4 cellular contexts compared by ENCODE assay signal in the genomic region with DNA sequence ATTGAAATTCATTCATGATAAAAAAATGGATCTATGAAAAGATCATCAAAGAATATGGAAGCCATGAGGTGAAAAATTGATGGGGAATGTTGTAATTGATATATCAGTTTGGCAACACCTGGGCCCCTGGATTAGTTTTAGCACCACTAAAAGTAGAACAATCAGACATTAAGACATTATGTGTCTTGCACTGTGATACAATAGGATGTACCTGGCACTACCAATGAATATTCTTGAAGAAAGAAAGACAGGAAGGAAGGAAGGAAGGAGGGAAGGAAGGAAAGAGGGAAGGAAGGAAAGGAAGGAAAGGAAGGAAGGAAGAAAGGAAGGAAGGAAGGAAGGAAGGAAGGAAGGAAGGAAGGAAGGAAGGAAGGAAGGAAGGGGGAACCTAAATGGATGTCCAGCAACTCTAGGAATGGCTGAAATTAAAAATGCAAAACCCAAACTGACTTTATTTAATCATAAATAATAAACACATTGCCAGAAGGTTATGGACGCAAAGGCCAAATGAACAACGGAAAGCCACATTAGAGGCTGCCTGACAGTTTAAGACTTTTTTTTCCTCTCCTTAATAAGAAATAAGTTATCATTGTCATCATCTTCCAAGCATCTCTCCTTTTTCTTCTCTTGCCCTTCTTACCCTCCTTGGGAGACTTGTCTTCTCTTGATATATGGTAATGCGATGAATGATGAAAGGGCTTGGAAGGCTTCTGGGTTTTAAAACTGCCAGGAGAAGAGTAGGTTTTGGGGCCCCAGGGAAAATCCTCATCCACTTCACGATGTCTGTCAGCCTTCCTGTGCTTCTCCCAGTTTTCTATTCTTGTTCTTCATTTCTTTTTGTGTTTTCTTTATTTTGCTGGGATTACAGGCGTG.
DNase-seq lines count a peak whose midpoint lies in the region; FAIRE-seq and TF ChIP-seq lines count a peak whose summit lies in the region.
"Not testable (repeated sequence)": the region's sequence is repeated elsewhere in the genome, so short reads cannot be mapped to it uniquely, and the experiment has no call there.

No MANE protein-coding gene starts in this region.

- H3K27me3 ChIP-seq in H1 (replicated peaks in 1 of 4; ENCODE audit: control insufficient read depth in 3 of 4, extremely low read depth in 1 of 4, insufficient read depth in 3 of 4, low read length in 3 of 4), result not testable (repeated sequence)

- not testable (repeated sequence) for H3K27ac ChIP-seq in HEK293 (ENCODE audit: extremely low read depth, low read depth, low read length); H1 (ENCODE audit: low read depth, low read length)
- H3K27ac ChIP-seq in SK-N-MC, result peak overlapping the region; percentile 99

- POLR2A ChIA-PET in HEK293 (lab: Yijun Ruan, JAX); H1 (lab: Charles Lee; ENCODE audit: partially characterized antibody): not testable (repeated sequence)

- H4K91ac ChIP-seq in H1 (replicated peaks; ENCODE audit: insufficient read length, low read length), result not testable (repeated sequence)

- not testable (repeated sequence) for H2BK15ac ChIP-seq in H1 (ENCODE audit: low read length)

- TF ChIP-seq EP300 in H1 (IDR thresholded peaks at IDR 0.05; ENCODE audit: borderline replicate concordance in 1 of 2, low read depth in 2 of 2, low read length in 2 of 2), result not testable (repeated sequence)

- not testable (repeated sequence) for TF ChIP-seq POLR2A in H1 (IDR thresholded peaks at IDR 0.05; ENCODE audit: control extremely low read depth in 1 of 2, low read depth in 2 of 2, low read length in 2 of 2)

- H3K79me1 ChIP-seq in H1 (ENCODE audit: low read depth, low read length), result not testable (repeated sequence)

- not testable (repeated sequence) for H4K8ac ChIP-seq in H1 (ENCODE audit: extremely low read depth, insufficient read depth, low read length)

- not testable (repeated sequence) for H3K4ac ChIP-seq in H1 (replicated peaks; ENCODE audit: insufficient read length, low read depth, low read length)

- CTCF ChIA-PET in HEK293 (lab: Yijun Ruan, JAX); H1 (lab: Charles Lee; ENCODE audit: partially characterized antibody): not testable (repeated sequence)

- H3K23ac ChIP-seq in H1 (ENCODE audit: insufficient read length), result not testable (repeated sequence)

- not testable (repeated sequence) for H3K14ac ChIP-seq in H1 (ENCODE audit: insufficient read length)

- not testable (repeated sequence) for TF ChIP-seq CTCF in D721Med (IDR thresholded peaks at IDR 0.05; ENCODE audit: insufficient read depth, missing control alignments); HEK293 (tag by site-specific recombination; IDR thresholded peaks at IDR 0.05); H1 (IDR thresholded peaks at IDR 0.05; ENCODE audit: control extremely low read depth in 1 of 3, insufficient read depth in 1 of 3, low read depth in 1 of 3, low read length in 3 of 3)

- not testable (repeated sequence) for H2AFZ ChIP-seq in H1 (ENCODE audit: low read length)

- DNase-seq in D721Med (ENCODE audit: insufficient read length, low spot score); H1 (ENCODE audit: low read depth in 1 of 2, low spot score in 2 of 2): not testable (repeated sequence)
- DNase-seq in SK-N-MC (ENCODE audit: low read depth, low spot score), result peak; percentile 94

- H2BK20ac ChIP-seq in H1 (ENCODE audit: low read length), result not testable (repeated sequence)

- H2BK5ac ChIP-seq in H1 (ENCODE audit: low read depth, low read length), result not testable (repeated sequence)

- H2BK120ac ChIP-seq in H1 (replicated peaks; ENCODE audit: low read depth, low read length), result not testable (repeated sequence)

- not testable (repeated sequence) for H3K23me2 ChIP-seq in H1 (ENCODE audit: low read depth, low read length)

- not testable (repeated sequence) for H3K9me3 ChIP-seq in HEK293 (ENCODE audit: control insufficient read depth, insufficient read depth, low read depth, low read length); SK-N-MC (ENCODE audit: low read depth, low read length); H1 (ENCODE audit: insufficient read depth in 2 of 2, low read depth in 1 of 2, low read length in 1 of 2)

- FAIRE-seq in D721Med (lab: Jason Lieb, UNC), result peak; percentile 88
- peak; percentile 28 for FAIRE-seq in H1 (lab: Jason Lieb, UNC)

- not testable (repeated sequence) for H2BK12ac ChIP-seq in H1 (ENCODE audit: low read depth, low read length)

- not testable (repeated sequence) for TF ChIP-seq RAD21 in H1 (IDR thresholded peaks at IDR 0.05 in 1 of 2, conservative IDR thresholded peaks at IDR 0.05 in 1 of 2; ENCODE audit: low read depth in 2 of 2, low read length in 2 of 2)

- not testable (repeated sequence) for H3K4me3 ChIP-seq in HEK293 (ENCODE audit: low read depth, low read length); H1 (ENCODE audit: extremely low read depth in 1 of 4, insufficient read depth in 2 of 4, low read depth in 3 of 4, low read length in 4 of 4)
- H3K4me3 ChIP-seq in SK-N-MC, result peak overlapping the region; percentile 60

- not testable (repeated sequence) for H3K56ac ChIP-seq in H1 (replicated peaks; ENCODE audit: insufficient read length, low read depth, low read length)

- H3K4me1 ChIP-seq in HEK293 (ENCODE audit: control insufficient read depth, insufficient read depth, low read length); H1 (replicated peaks in 1 of 4; ENCODE audit: control insufficient read depth in 3 of 4, insufficient read depth in 4 of 4, low read length in 3 of 4): not testable (repeated sequence)

- not testable (repeated sequence) for H3K18ac ChIP-seq in H1 (ENCODE audit: extremely low read depth, low read length)

- H3K9ac ChIP-seq in SK-N-MC (ENCODE audit: insufficient read length), result peak overlapping the region; percentile 63
- not testable (repeated sequence) for H3K9ac ChIP-seq in H1 (replicated peaks in 1 of 4; ENCODE audit: extremely low read depth in 1 of 4, low read depth in 3 of 4, low read length in 3 of 4)

- H3K36me3 ChIP-seq in HEK293 (ENCODE audit: control insufficient read depth in 2 of 2, insufficient read depth in 1 of 2, low read length in 2 of 2); SK-N-MC (ENCODE audit: insufficient read depth, low read length); H1 (ENCODE audit: control insufficient read depth in 2 of 4, insufficient read depth in 4 of 4, low read length in 3 of 4): not testable (repeated sequence)

- H3K79me2 ChIP-seq in H1 (ENCODE audit: control insufficient read depth in 1 of 2, insufficient read depth in 2 of 2, low read length in 2 of 2), result not testable (repeated sequence)

- not testable (repeated sequence) for H4K5ac ChIP-seq in H1 (ENCODE audit: insufficient read length, low read depth, low read length)

- not testable (repeated sequence) for H2AK5ac ChIP-seq in H1 (ENCODE audit: low read depth, low read length)

- 90% methylated on average over 5 of the region's 5 CpGs; no CpG with 5 or more reads in 1 of the 2 experiments for WGBS in H1 (ENCODE audit: extremely low coverage in 1 of 2, insufficient coverage in 1 of 2, insufficient read length in 1 of 2, insufficient replicate concordance in 2 of 2, low coverage in 1 of 2, low lambda C conversion rate in 2 of 2, missing lambda C conversion rate in 1 of 2), 2 experiments

- H3K4me2 ChIP-seq in H1 (ENCODE audit: insufficient read depth in 1 of 2, low read depth in 2 of 2, low read length in 2 of 2), result not testable (repeated sequence)

- H4K20me1 ChIP-seq in H1 (replicated peaks in 1 of 2; ENCODE audit: control insufficient read depth in 1 of 2, insufficient read depth in 2 of 2, low read length in 2 of 2), result not testable (repeated sequence)

TF ChIP-seq in HEK293, 187 proteins besides CTCF, POLR2A, EP300 and RAD21:
- TF ChIP-seq ZNF366 (tag by site-specific recombination; conservative IDR thresholded peaks at IDR 0.05), result peak; percentile 69
